ENCODE assay signal across 8 cellular contexts in the genomic region with DNA sequence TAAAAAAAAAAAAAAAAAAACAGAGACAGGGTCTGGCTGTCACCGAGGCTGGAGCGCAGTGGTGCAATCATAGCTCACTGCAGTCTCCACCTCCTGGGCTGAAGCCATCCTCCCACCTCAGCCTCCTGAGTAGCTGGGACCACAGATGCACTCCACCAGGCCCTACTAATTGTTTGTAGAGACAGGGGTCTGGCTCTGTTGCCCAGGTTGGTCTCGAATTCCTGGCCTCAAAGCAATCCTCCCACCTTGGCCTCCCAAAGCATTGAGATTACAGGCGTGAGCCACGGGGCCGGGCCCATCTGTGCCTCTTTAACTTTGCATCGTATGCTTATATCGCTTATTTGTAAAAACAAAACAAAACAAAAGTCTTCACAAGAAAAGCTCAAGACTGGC. TPM values are rescaled to one million over a fixed set of nuclear protein-coding genes. Genes with fewer than 3 reads are reported as not detected.
DNase-seq lines count a peak whose midpoint lies in the region; ATAC-seq and TF ChIP-seq lines count a peak whose summit lies in the region.

No MANE protein-coding gene starts in this region.

- no peaks in the 10 kb centered on the region for H3K36me3 ChIP-seq in CD8-positive, alpha-beta T cell (ENCODE audit: insufficient read depth, low read length)

- CTCF ChIA-PET in CD8-positive, alpha-beta T cell (lab: Charles Lee): interaction anchor here (1.0 to 1.4 kb wide), 3 partner anchors 14 to 40 kb away, joined by 5 to 7 read pairs (median 5); no protein-coding TSS in a partner anchor
- CTCF ChIA-PET in RWPE1 (lab: Yijun Ruan, JAX): interaction anchor here (0.6 kb wide), 1 partner anchor 100 kb away, joined by 6 read pairs; no protein-coding TSS in a partner anchor

- H3K9me3 Mint-ChIP-seq in CD8-positive, alpha-beta T cell: no peaks in the 10 kb centered on the region
- H3K9me3 Mint-ChIP-seq in natural killer cell: no peaks in the 10 kb centered on the region

- peaks cover 4% of the 10 kb centered on the region for H3K36me3 Mint-ChIP-seq in CD8-positive, alpha-beta T cell
- H3K36me3 Mint-ChIP-seq in natural killer cell: no peaks in the 10 kb centered on the region

- TF ChIP-seq CTCF in CD8-positive, alpha-beta T cell (IDR thresholded peaks at IDR 0.05): no peak
- no peak for TF ChIP-seq CTCF in RWPE1 (conservative IDR thresholded peaks at IDR 0.05; ENCODE audit: low read depth)
- no peak for TF ChIP-seq CTCF in choroid plexus epithelial cell (conservative IDR thresholded peaks at IDR 0.05; ENCODE audit: low read depth, low read length)
- no peak for TF ChIP-seq CTCF in natural killer cell (IDR thresholded peaks at IDR 0.05)

- intact Hi-C loops in CD8-positive, alpha-beta T cell (cut with DNase I, micrococcal nuclease): loop anchor here (2.0 to 5.0 kb wide), 3 partner anchors 64 to 1364 kb away; a partner anchor contains a TSS
- intact Hi-C loops in natural killer cell (cut with micrococcal nuclease): no loop called here
- intact Hi-C loops in head of caudate nucleus (cut with DNase I): no loop called here

- H3K9me3 ChIP-seq in CD8-positive, alpha-beta T cell (ENCODE audit: low read length): no peaks in the 10 kb centered on the region

- peak overlapping the region; percentile 60 for H3K27ac ChIP-seq in CD8-positive, alpha-beta T cell (ENCODE audit: low read depth, low read length)
- peak overlapping the region; percentile 96 for H3K27ac ChIP-seq in RWPE1

- H3K4me1 Mint-ChIP-seq in CD8-positive, alpha-beta T cell (ENCODE audit: low read depth): peaks cover 61% of the 10 kb centered on the region
- H3K4me1 Mint-ChIP-seq in natural killer cell: peaks cover 63 to 66% of the 10 kb centered on the region in 2 donors

- H3K4me3 Mint-ChIP-seq in CD8-positive, alpha-beta T cell: peak overlapping the region; percentile 85
- peak overlapping the region; percentile 88 for H3K4me3 Mint-ChIP-seq in natural killer cell

- H3K4me1 ChIP-seq in CD8-positive, alpha-beta T cell (ENCODE audit: insufficient read depth, low read length): peaks cover 54% of the 10 kb centered on the region

- H3K27me3 ChIP-seq in CD8-positive, alpha-beta T cell (ENCODE audit: insufficient read depth, low read length): no peaks in the 10 kb centered on the region

- peak in 2 of 7 experiments; percentile 29 to 44 for DNase-seq in CD8-positive, alpha-beta T cell
- DNase-seq in RWPE1 (ENCODE audit: low spot score): no peak
- no peak for DNase-seq in choroid plexus epithelial cell (ENCODE audit: low read depth)
- no peak for DNase-seq in natural killer cell
- DNase-seq in activated CD4-positive, CD25-positive, alpha-beta regulatory T cell treated with anti-CD3 and anti-CD28 coated beads, Interleukin-2, amount 50 U/mL, for 72 hours: no peak
- no peak for DNase-seq in head of caudate nucleus

- H3K4me3 ChIP-seq in CD8-positive, alpha-beta T cell (ENCODE audit: low read depth, low read length): peak overlapping the region; percentile 63
- peak overlapping the region; percentile 79 for H3K4me3 ChIP-seq in choroid plexus epithelial cell (ENCODE audit: low read depth, low read length)

- POLR2A ChIA-PET in CD8-positive, alpha-beta T cell (lab: Charles Lee): no interaction called here
- POLR2A ChIA-PET in RWPE1 (lab: Yijun Ruan, JAX; ENCODE audit: low non-redundant PET): no interaction called here

- ATAC-seq in CD8-positive, alpha-beta T cell: no peak
- ATAC-seq in natural killer cell: no peak
- ATAC-seq in GM21825 (IDR thresholded peaks at IDR 0.05; ENCODE audit: unreplicated experiment): no peak
- ATAC-seq in HG03159 (IDR thresholded peaks at IDR 0.05; ENCODE audit: unreplicated experiment): no peak

- H3K27ac Mint-ChIP-seq in CD8-positive, alpha-beta T cell: peak overlapping the region; percentile 93
- peak overlapping the region; percentile 88 to 91 for H3K27ac Mint-ChIP-seq in natural killer cell

- no peaks in the 10 kb centered on the region for H3K27me3 Mint-ChIP-seq in CD8-positive, alpha-beta T cell (ENCODE audit: low read depth)
- H3K27me3 Mint-ChIP-seq in natural killer cell (ENCODE audit: low read depth in 2 of 2): no peaks in the 10 kb centered on the region

RNA-seq across cellular contexts. Expression of a gene that starts 3.1 kb away (rescaled TPM):
- 10 to 100 TPM in 1 of 2 experiments, 1 to 10 TPM in 1; 9.5 to 12.3 TPM for total RNA-seq in CD8-positive, alpha-beta T cell
- 100 to 1,000 TPM in 2 of 3 donors, 10 to 100 TPM in 1; 70.3 to 129 (median 100) TPM for total RNA-seq in natural killer cell

Comparison
In these comparisons a context has a peak if more than half of its experiments do, and no peak if none do; other contexts are left out.
1. RNA of a gene that starts 3.1 kb away (total RNA-seq): 70.3 to 129 TPM in natural killer cell; 9.5 to 12.3 TPM in CD8-positive, alpha-beta T cell; every median in the first group is over 4 times any median in the second.
2. intact Hi-C loops: an anchor here in CD8-positive, alpha-beta T cell (2.0 to 5.0 kb wide); none called in natural killer cell and head of caudate nucleus.